Comparison of ENCODE assay signal across 9 cellular contexts in genomic region chr4:56506110-56506705, GRCh38. TPM values are rescaled to one million over a fixed set of nuclear protein-coding genes. Genes with fewer than 3 reads are reported as not detected.
A peak's percentile ranks its signal among the peaks of the same experiment; 100 is the strongest.
DNase-seq lines count a peak whose midpoint lies in the region; ATAC-seq and TF ChIP-seq lines count a peak whose summit lies in the region.
"Had no signal": no experiment of that assay in that cellular context is flagged by ENCODE, and none has a peak within 500 bp of the region (broad histone marks: within the 10 kb centered on the region; RNA-seq: fewer than 3 reads in every experiment).

No MANE protein-coding gene starts in this region.

- no peaks in the 10 kb centered on the region for H3K27me3 ChIP-seq in SK-N-SH (ENCODE audit: insufficient read depth)
- no peaks in the 10 kb centered on the region for H3K27me3 ChIP-seq in stomach smooth muscle (ENCODE audit: control insufficient read depth in 1 of 2, insufficient read depth in 2 of 2, low read length in 2 of 2)

- H3K4me1 ChIP-seq in SK-N-SH (ENCODE audit: control insufficient read depth in 1 of 2, insufficient read depth in 2 of 2, low read depth in 1 of 2, low read length in 1 of 2) (no peaks in the 10 kb centered on the region), stomach smooth muscle (ENCODE audit: control insufficient read depth, insufficient read depth, low read length) (peaks cover 15% of the 10 kb centered on the region)

- 98% methylated on average over 26 of the region's 28 CpGs for WGBS in SK-N-SH (ENCODE audit: low lambda C conversion rate)

- CTCF ChIA-PET in SK-N-SH (lab: Yijun Ruan, JAX), result interaction anchor here (1.0 kb wide), 1 partner anchor 14 kb away, joined by 3 read pairs; no protein-coding TSS in a partner anchor

- H3K27me3 Mint-ChIP-seq in activated naive CD8-positive, alpha-beta T cell treated with anti-CD3 and anti-CD28 coated beads for 36 hours, result peaks cover 7% of the 10 kb centered on the region
- H3K27me3 Mint-ChIP-seq in immature natural killer cell (ENCODE audit: low read depth in 3 of 3), result peaks cover 4 to 7% (median 5%) of the 10 kb centered on the region in 3 donors

- no peak for TF ChIP-seq RAD21 in SK-N-SH (IDR thresholded peaks at IDR 0.05; ENCODE audit: low read length)

- H3K9ac ChIP-seq in SK-N-SH (no peak overlapping the region), stomach smooth muscle (ENCODE audit: low read length in 2 of 2) (peak overlapping the region; percentile 22 to 77)

- no peak for TF ChIP-seq EP300 in SK-N-SH (IDR thresholded peaks at IDR 0.05; ENCODE audit: borderline replicate concordance in 1 of 2, low read depth in 1 of 2, low read length in 1 of 2)

- no peak overlapping the region for H2AFZ ChIP-seq in SK-N-SH (ENCODE audit: low read depth)

- DNase-seq in SK-N-SH (peak; percentile 10), immature natural killer cell (no peak), GM19238 (ENCODE audit: insufficient read length, low spot score) (no peak), globus pallidus (ENCODE audit: low spot score) (no peak), SHP77 treated with DMSO at 0.1 percent for 48 hours (lab: John Stamatoyannopoulos, UW) (no peak)
- peak; percentile 8 for DNase-seq in activated naive CD8-positive, alpha-beta T cell treated with anti-CD3 and anti-CD28 coated beads for 36 hours

- TF ChIP-seq CTCF in SK-N-SH (IDR thresholded peaks at IDR 0.05), result no peak

- H3F3A ChIP-seq in SK-N-SH (replicated peaks; ENCODE audit: insufficient read depth), result peaks cover 9% of the 10 kb centered on the region

- H3K79me2 ChIP-seq in SK-N-SH (ENCODE audit: insufficient read depth), result no peaks in the 10 kb centered on the region

- H4K20me1 ChIP-seq in SK-N-SH (ENCODE audit: insufficient read depth), result no peaks in the 10 kb centered on the region

- H3K9me3 ChIP-seq in SK-N-SH (no peaks in the 10 kb centered on the region), stomach smooth muscle (ENCODE audit: control insufficient read depth in 2 of 2, low read length in 2 of 2) (no peaks in the 10 kb centered on the region)

- peak overlapping the region; percentile 85 for H3K4me3 Mint-ChIP-seq in activated naive CD8-positive, alpha-beta T cell treated with anti-CD3 and anti-CD28 coated beads for 36 hours
- peak overlapping the region; percentile 93 to 99 (median 95) for H3K4me3 Mint-ChIP-seq in immature natural killer cell

- H3K27ac ChIP-seq in SK-N-SH (ENCODE audit: low read depth in 2 of 2, low read length in 1 of 2), result no peak overlapping the region
- H3K27ac ChIP-seq in stomach smooth muscle (ENCODE audit: low read length), result no peak overlapping the region
- H3K27ac ChIP-seq: VCaP had no signal

- POLR2A ChIA-PET in SK-N-SH (lab: Yijun Ruan, JAX), result no interaction called here

- H3K4me3 ChIP-seq in SK-N-SH (ENCODE audit: low read depth in 2 of 2, low read length in 1 of 2) (no peak overlapping the region), stomach smooth muscle (ENCODE audit: low read length in 2 of 2) (peak overlapping the region; percentile 84 to 91)

- H3K9me3 Mint-ChIP-seq in activated naive CD8-positive, alpha-beta T cell treated with anti-CD3 and anti-CD28 coated beads for 36 hours, result no peaks in the 10 kb centered on the region
- no peaks in the 10 kb centered on the region for H3K9me3 Mint-ChIP-seq in immature natural killer cell

- H3K4me2 ChIP-seq in SK-N-SH, result no peak overlapping the region

- H3K4me1 Mint-ChIP-seq in activated naive CD8-positive, alpha-beta T cell treated with anti-CD3 and anti-CD28 coated beads for 36 hours, result peaks cover 17% of the 10 kb centered on the region
- peaks cover 16 to 21% of the 10 kb centered on the region in 2 donors for H3K4me1 Mint-ChIP-seq in immature natural killer cell

- peaks cover 11% of the 10 kb centered on the region for H3K36me3 Mint-ChIP-seq in activated naive CD8-positive, alpha-beta T cell treated with anti-CD3 and anti-CD28 coated beads for 36 hours
- peaks cover 7 to 13% (median 9%) of the 10 kb centered on the region in 3 donors for H3K36me3 Mint-ChIP-seq in immature natural killer cell

- H3K27ac Mint-ChIP-seq in activated naive CD8-positive, alpha-beta T cell treated with anti-CD3 and anti-CD28 coated beads for 36 hours, result peak overlapping the region; percentile 77
- H3K27ac Mint-ChIP-seq in immature natural killer cell, result peak overlapping the region in 3 of 6 donors; percentile 53 to 91 (median 72)

- no peak; the same call in 1 of the 3 replicates for ATAC-seq in SK-N-SH treated with all-trans-retinoic acid at 6 μM for 48 hours

- H3K36me3 ChIP-seq in SK-N-SH (replicated peaks in 1 of 2; ENCODE audit: control insufficient read depth in 1 of 2, insufficient read depth in 2 of 2, low read length in 1 of 2), result peaks cover 22 to 25% of the 10 kb centered on the region in 2 experiments
- H3K36me3 ChIP-seq in stomach smooth muscle (ENCODE audit: control insufficient read depth in 2 of 2, insufficient read depth in 2 of 2, low read length in 2 of 2), result peaks cover 6 to 7% of the 10 kb centered on the region in 2 donors

- H3K9me2 ChIP-seq in SK-N-SH, result no peaks in the 10 kb centered on the region

TF ChIP-seq in SK-N-SH, 30 proteins besides CTCF, POLR2A, EP300 and RAD21 (continues in another document):
- TF ChIP-seq NRF1 (IDR thresholded peaks at IDR 0.05; ENCODE audit: low read depth, low read length) (no peak), GATA2 (CRISPR knock-in tag; IDR thresholded peaks at IDR 0.05) (no peak), ELF1 (IDR thresholded peaks at IDR 0.05) (no peak), JUND (IDR thresholded peaks at IDR 0.05) (no peak), TEAD4 (IDR thresholded peaks at IDR 0.05; ENCODE audit: borderline replicate concordance, insufficient read depth) (no peak), ZBTB33 (IDR thresholded peaks at IDR 0.05; ENCODE audit: borderline replicate concordance, low read depth) (no peak), CHD2 (IDR thresholded peaks at IDR 0.05; ENCODE audit: low read length, partially characterized antibody) (no peak), MXI1 (IDR thresholded peaks at IDR 0.05; ENCODE audit: low read depth, low read length) (no peak), TCF12 (IDR thresholded peaks at IDR 0.05) (no peak), FOSL2 (IDR thresholded peaks at IDR 0.05; ENCODE audit: borderline replicate concordance, low read depth) (no peak), NFIC (IDR thresholded peaks at IDR 0.05; ENCODE audit: borderline replicate concordance) (no peak)

TF ChIP-seq in SK-N-SH treated with all-trans-retinoic acid at 6 μM for 48 hours, 23 proteins besides CTCF, POLR2A, EP300 and RAD21 (continues in another document):
- TF ChIP-seq TCF4 (CRISPR knock-in tag; IDR thresholded peaks at IDR 0.05; ENCODE audit: borderline replicate concordance) (no peak), TSHZ2 (CRISPR knock-in tag; IDR thresholded peaks at IDR 0.05) (no peak), POU6F1 (CRISPR knock-in tag; IDR thresholded peaks at IDR 0.05; ENCODE audit: borderline replicate concordance, low read depth) (no peak), ZNF70 (CRISPR knock-in tag; IDR thresholded peaks at IDR 0.05) (no peak)

RNA-seq across cellular contexts. Expression of gene ARL9, which starts 0.6 kb away (rescaled TPM):
- polyA plus RNA-seq in SK-N-SH (2012; rRNA removed) (not detected in 2 replicates), immature natural killer cell (under 1 TPM in 1 of 3 donors, not detected in 2; 0.28 TPM)
- polyA plus RNA-seq in SK-N-SH (2012; cell fraction: cytosol; rRNA removed), result not detected in 2 replicates
- polyA plus RNA-seq in SK-N-SH (2012; cell fraction: nucleus; rRNA removed), result not detected in 2 replicates
- under 1 TPM; 0.45 to 0.46 TPM for total RNA-seq in activated naive CD8-positive, alpha-beta T cell treated with anti-CD3 and anti-CD28 coated beads for 36 hours

RNA-seq across cellular contexts. Expression of gene SRP72, which starts 38.8 kb away (rescaled TPM):
- polyA plus RNA-seq in SK-N-SH (2012; rRNA removed) (47.6 and 69.2 TPM in 2 replicates), immature natural killer cell (100 to 1,000 TPM; 134 to 163 (median 160) TPM)
- 72.2 and 72.4 TPM in 2 replicates for polyA plus RNA-seq in SK-N-SH (2012; cell fraction: cytosol; rRNA removed)
- polyA plus RNA-seq in SK-N-SH (2012; cell fraction: nucleus; rRNA removed), result 20.1 and 65.7 TPM in 2 replicates
- total RNA-seq in activated naive CD8-positive, alpha-beta T cell treated with anti-CD3 and anti-CD28 coated beads for 36 hours, result 100 to 1,000 TPM; 209 to 211 TPM

Comparison
In these comparisons a context has a peak if more than half of its experiments do, and no peak if none do; other contexts are left out.
1. DNase-seq: peak in SK-N-SH (single experiment) and activated naive CD8-positive, alpha-beta T cell treated with anti-CD3 and anti-CD28 coated beads for 36 hours (single experiment); none in immature natural killer cell (0 of 3), GM19238 (single experiment), globus pallidus (single experiment) and SHP77 treated with DMSO at 0.1 percent for 48 hours (single experiment).
2. H3K4me3 ChIP-seq: peak in stomach smooth muscle (2 of 2); none in SK-N-SH (0 of 2).